In genomic region chr18:6731197-6731596, GRCh38 we compare ENCODE assay signal across 12 cellular contexts. TPM values are rescaled to one million over a fixed set of nuclear protein-coding genes. Genes with fewer than 3 reads are reported as not detected.
DNase-seq lines count a peak whose midpoint lies in the region; ATAC-seq and TF ChIP-seq lines count a peak whose summit lies in the region.
"Had no signal": no experiment of that assay in that cellular context is flagged by ENCODE, and none has a peak within 500 bp of the region (broad histone marks: within the 10 kb centered on the region; RNA-seq: fewer than 3 reads in every experiment).

No MANE protein-coding gene starts in this region.

- H3K27ac Mint-ChIP-seq in endodermal cell: peak overlapping the region; percentile 81
- H3K27ac Mint-ChIP-seq in osteocyte (ENCODE audit: unreplicated experiment): peak overlapping the region; percentile 77
- H3K27ac Mint-ChIP-seq: natural killer cell; T-helper 1 cell treated with Interleukin-12 subunit alpha and Interleukin-12 subunit beta and Interleukin-4 antibody, amounts not matched to agents 30 μg/mL and 1 μg/mL, for 36 hours had no signal

- H3K9me3 Mint-ChIP-seq in endodermal cell (no peaks in the 10 kb centered on the region), osteocyte (ENCODE audit: unreplicated experiment) (no peaks in the 10 kb centered on the region)
- H3K9me3 Mint-ChIP-seq: T-helper 1 cell treated with Interleukin-12 subunit alpha and Interleukin-12 subunit beta and Interleukin-4 antibody, amounts not matched to agents 30 μg/mL and 1 μg/mL, for 36 hours had no signal

- DNase-seq in Daoy (ENCODE audit: low read depth) (peak; percentile 61), NCI-H2227 treated with DMSO at 0.1 percent for 48 hours (lab: John Stamatoyannopoulos, UW) (peak; percentile 72), endodermal cell (no peak), osteocyte (ENCODE audit: extremely low spot score, unreplicated experiment) (no peak), NCI-H187 (lab: John Stamatoyannopoulos, UW) (no peak)
- no peak for DNase-seq in activated naive CD4-positive, alpha-beta T cell treated with anti-CD3 and anti-CD28 coated beads, Interleukin-2, amount 50 U/mL, for 16 hours
- DNase-seq in effector CD4-positive, alpha-beta T cell: no peak
- DNase-seq: GDM1, natural killer cell, NCI-H2029 had no signal

- no peak for ATAC-seq in GM21786 (IDR thresholded peaks at IDR 0.05; ENCODE audit: unreplicated experiment)
- ATAC-seq: natural killer cell had no signal

- no peak for TF ChIP-seq CTCF in endodermal cell (conservative IDR thresholded peaks at IDR 0.05)
- TF ChIP-seq CTCF in osteocyte (IDR thresholded peaks at IDR 0.05): no peak

- WGBS in endodermal cell (ENCODE audit: insufficient coverage in 1 of 2, insufficient read length in 1 of 2), 2 experiments: 32 to 44% methylated on average over 5 to 6 of the region's 6 CpGs

- no peaks in the 10 kb centered on the region for H3K27me3 Mint-ChIP-seq in endodermal cell (ENCODE audit: insufficient read depth)
- peaks cover 10% of the 10 kb centered on the region for H3K27me3 Mint-ChIP-seq in osteocyte (ENCODE audit: unreplicated experiment)

- H3K36me3 ChIP-seq in endodermal cell (ENCODE audit: control insufficient read depth, insufficient read depth, low read length): no peaks in the 10 kb centered on the region

- H3K4me3 ChIP-seq in endodermal cell (ENCODE audit: low read length): peak overlapping the region; percentile 92

- no peaks in the 10 kb centered on the region for H3K9me3 ChIP-seq in endodermal cell (ENCODE audit: control insufficient read depth, low read length)

- H3K4me1 Mint-ChIP-seq in endodermal cell (peaks cover 56% of the 10 kb centered on the region), osteocyte (ENCODE audit: unreplicated experiment) (peaks cover 62% of the 10 kb centered on the region)

- peaks cover 5% of the 10 kb centered on the region for H3K4me1 ChIP-seq in endodermal cell (ENCODE audit: control insufficient read depth, insufficient read depth, low read length)

- H3K36me3 Mint-ChIP-seq in endodermal cell (ENCODE audit: low read depth) (peaks cover 13% of the 10 kb centered on the region), osteocyte (ENCODE audit: unreplicated experiment) (no peaks in the 10 kb centered on the region)
- H3K36me3 Mint-ChIP-seq: natural killer cell had no signal

- H3K27me3 ChIP-seq in endodermal cell (ENCODE audit: control insufficient read depth, insufficient read depth, low read length, poor library complexity, severe bottlenecking): no peaks in the 10 kb centered on the region

- H3K27ac ChIP-seq in endodermal cell (ENCODE audit: low read depth, low read length): no peak overlapping the region

- H3K9ac ChIP-seq in endodermal cell (ENCODE audit: extremely low read depth, low read length, poor library complexity, severe bottlenecking): peak overlapping the region; percentile 84

- peak overlapping the region; percentile 80 for H3K4me3 Mint-ChIP-seq in endodermal cell
- peak overlapping the region; percentile 92 for H3K4me3 Mint-ChIP-seq in osteocyte (ENCODE audit: unreplicated experiment)
- H3K4me3 Mint-ChIP-seq: natural killer cell; T-helper 1 cell treated with Interleukin-12 subunit alpha and Interleukin-12 subunit beta and Interleukin-4 antibody, amounts not matched to agents 30 μg/mL and 1 μg/mL, for 36 hours had no signal

RNA-seq across cellular contexts. Expression of gene ARHGAP28, which starts 1.7 kb away (rescaled TPM):
- 3.6 and 25.5 TPM in 2 replicates for total RNA-seq in Daoy (2014; rRNA removed; shearing (Covaris generic))
- total RNA-seq in endodermal cell (100 to 1,000 TPM; 110 to 133 TPM), osteocyte (18.1 and 22.8 TPM in 2 replicates)
- 41.9 TPM for polyA plus RNA-seq in endodermal cell (2013, experiment 1 of 2)
- 49.8 TPM for polyA plus RNA-seq in endodermal cell (2013, experiment 2 of 2)
- total RNA-seq: natural killer cell had no signal

Comparison
In these comparisons a context has a peak if more than half of its experiments do, and no peak if none do; other contexts are left out.
1. DNase-seq: peak in Daoy (single experiment) and NCI-H2227 treated with DMSO at 0.1 percent for 48 hours (single experiment); none in endodermal cell (single experiment), osteocyte (single experiment), activated naive CD4-positive, alpha-beta T cell treated with anti-CD3 and anti-CD28 coated beads, Interleukin-2, amount 50 U/mL, for 16 hours (single experiment), NCI-H187 (0 of 2) and effector CD4-positive, alpha-beta T cell (single experiment).